ENCODE assay signal across 15 cellular contexts in genomic region chr14:98822917-98823316, GRCh38.
DNase-seq lines count a peak whose midpoint lies in the region; ATAC-seq and TF ChIP-seq lines count a peak whose summit lies in the region.
"Had no signal": no experiment of that assay in that cellular context is flagged by ENCODE, and none has a peak within 500 bp of the region (broad histone marks: within the 10 kb centered on the region; RNA-seq: fewer than 3 reads in every experiment).

No MANE protein-coding gene starts in this region.

- H3K23ac ChIP-seq in mesendoderm (ENCODE audit: low read length) = no peak overlapping the region

- H3K9ac ChIP-seq in mesendoderm (ENCODE audit: low read length) = no peak overlapping the region
- H3K9ac ChIP-seq: BLaER1 treated with 17β-estradiol and CSF1 and Interleukin-3, amounts not matched to agents 10 nM and 100 nM; GM23248 had no signal

- no peaks in the 10 kb centered on the region for H3K27me3 ChIP-seq in mesendoderm (ENCODE audit: insufficient read depth, low read length, poor library complexity)
- no peaks in the 10 kb centered on the region for H3K27me3 ChIP-seq in CD4-positive, alpha-beta T cell (ENCODE audit: control insufficient read depth, insufficient read depth, low read length)
- H3K27me3 ChIP-seq: BLaER1 treated with 17β-estradiol and CSF1 and Interleukin-3, amounts not matched to agents 10 nM and 100 nM had no signal

- no peak overlapping the region for H2BK120ac ChIP-seq in mesendoderm (ENCODE audit: low read depth, low read length)

- H3K27me3 Mint-ChIP-seq in CD4-positive, alpha-beta T cell = no peaks in the 10 kb centered on the region
- H3K27me3 Mint-ChIP-seq: CD4-positive, alpha-beta memory T cell had no signal

- peak overlapping the region; percentile 43; the same call in 1 of the 2 replicates for H3K27ac ChIP-seq in C4-2B
- no peak overlapping the region for H3K27ac ChIP-seq in mesendoderm (ENCODE audit: low read depth, low read length)
- H3K27ac ChIP-seq in CD4-positive, alpha-beta T cell (ENCODE audit: low read depth, low read length) = no peak overlapping the region
- H3K27ac ChIP-seq: BLaER1 treated with 17β-estradiol and CSF1 and Interleukin-3, amounts not matched to agents 10 nM and 100 nM; GM23248 had no signal

- no peak for TF ChIP-seq CTCF in C4-2B (conservative IDR thresholded peaks at IDR 0.05)
- no peak for TF ChIP-seq CTCF in CD4-positive, alpha-beta T cell (IDR thresholded peaks at IDR 0.05)

- no CpG with 5 or more reads among the region's 3 CpGs for WGBS in mesendoderm (ENCODE audit: extremely low coverage, insufficient coverage, low lambda C conversion rate)

- no peak overlapping the region for H2AK5ac ChIP-seq in mesendoderm (ENCODE audit: low read length)

- no peak overlapping the region for H3K4me3 Mint-ChIP-seq in CD4-positive, alpha-beta T cell
- H3K4me3 Mint-ChIP-seq: CD4-positive, alpha-beta memory T cell had no signal

- peaks cover 5% of the 10 kb centered on the region for H3K4me1 Mint-ChIP-seq in CD4-positive, alpha-beta T cell (ENCODE audit: low read depth)

- no peak overlapping the region for H2BK15ac ChIP-seq in mesendoderm (replicated peaks; ENCODE audit: low read depth)

- DNase-seq in ELF-1 (ENCODE audit: low read depth, low spot score) (peak; percentile 18), M059J (ENCODE audit: low read depth) (peak; percentile 40), mesendoderm (peak; percentile 39), GOT3 (lab: John Stamatoyannopoulos, UW) (no peak), T-helper 1 cell (no peak)
- no peak for DNase-seq in CD4-positive, alpha-beta T cell
- DNase-seq: ACHN; CD4-positive, alpha-beta memory T cell; DND-41; GM23248; Karpas-422 had no signal

- H3K4ac ChIP-seq in mesendoderm (ENCODE audit: low read depth, low read length) = no peak overlapping the region

- no peak overlapping the region for H3K4me3 ChIP-seq in mesendoderm (ENCODE audit: low read length)
- H3K4me3 ChIP-seq: BLaER1 treated with 17β-estradiol and CSF1 and Interleukin-3, amounts not matched to agents 10 nM and 100 nM; GM23248; K562 had no signal

- H4K5ac ChIP-seq in mesendoderm (ENCODE audit: low read length) = no peak overlapping the region

- H3K27ac Mint-ChIP-seq in CD4-positive, alpha-beta T cell = no peak overlapping the region
- H3K27ac Mint-ChIP-seq: CD4-positive, alpha-beta memory T cell had no signal

- intact Hi-C loops in CD4-positive, alpha-beta T cell (cut with DNase I, micrococcal nuclease) = no loop called here

- no peak overlapping the region for H4K8ac ChIP-seq in mesendoderm (ENCODE audit: low read depth, low read length)

- peaks cover 8% of the 10 kb centered on the region for H3K4me1 ChIP-seq in mesendoderm (ENCODE audit: control insufficient read depth, low read depth, low read length)

- POLR2A ChIA-PET in CD4-positive, alpha-beta T cell (lab: Charles Lee) = no interaction called here

- CTCF ChIA-PET in CD4-positive, alpha-beta T cell (lab: Charles Lee) = no interaction called here

- H3K9me3 Mint-ChIP-seq in CD4-positive, alpha-beta T cell = peaks cover 2% of the 10 kb centered on the region
- H3K9me3 Mint-ChIP-seq: CD4-positive, alpha-beta memory T cell had no signal

- no peak overlapping the region for H3K18ac ChIP-seq in mesendoderm (ENCODE audit: low read length)

- no peaks in the 10 kb centered on the region for H3K36me3 Mint-ChIP-seq in CD4-positive, alpha-beta T cell (ENCODE audit: low read depth)
- H3K36me3 Mint-ChIP-seq: CD4-positive, alpha-beta memory T cell had no signal

- H3K56ac ChIP-seq in mesendoderm (ENCODE audit: low read length) = no peak overlapping the region

- no peaks in the 10 kb centered on the region for H3K9me3 ChIP-seq in CD4-positive, alpha-beta T cell (ENCODE audit: control insufficient read depth, low read length)
- H3K9me3 ChIP-seq: BLaER1 treated with 17β-estradiol and CSF1 and Interleukin-3, amounts not matched to agents 10 nM and 100 nM had no signal

- H3K79me2 ChIP-seq in mesendoderm (ENCODE audit: control insufficient read depth, insufficient read depth, low read length) = no peaks in the 10 kb centered on the region

- no peak overlapping the region for H2BK5ac ChIP-seq in mesendoderm (ENCODE audit: low read length)

- ATAC-seq in CD4-positive, alpha-beta T cell (ENCODE audit: poor library complexity) = no peak
- ATAC-seq: HCT116, K562 had no signal

- no peaks in the 10 kb centered on the region for H3K36me3 ChIP-seq in mesendoderm (ENCODE audit: control insufficient read depth, insufficient read depth, low read length)
- H3K36me3 ChIP-seq: BLaER1 treated with 17β-estradiol and CSF1 and Interleukin-3, amounts not matched to agents 10 nM and 100 nM had no signal

- H3K4me2 ChIP-seq in mesendoderm (ENCODE audit: low read length) = no peak overlapping the region
- H3K4me2 ChIP-seq: BLaER1 treated with 17β-estradiol and CSF1 and Interleukin-3, amounts not matched to agents 10 nM and 100 nM had no signal

- H3K79me1 ChIP-seq in mesendoderm (ENCODE audit: low read length) = no peaks in the 10 kb centered on the region

Comparison
In these comparisons a context has a peak if more than half of its experiments do, and no peak if none do; other contexts are left out.
1. DNase-seq: peak in ELF-1 (single experiment), M059J (single experiment) and mesendoderm (single experiment); none in GOT3 (single experiment), CD4-positive, alpha-beta T cell (0 of 10) and T-helper 1 cell (0 of 5).